8 cellular contexts compared by ENCODE assay signal in the genomic region with DNA sequence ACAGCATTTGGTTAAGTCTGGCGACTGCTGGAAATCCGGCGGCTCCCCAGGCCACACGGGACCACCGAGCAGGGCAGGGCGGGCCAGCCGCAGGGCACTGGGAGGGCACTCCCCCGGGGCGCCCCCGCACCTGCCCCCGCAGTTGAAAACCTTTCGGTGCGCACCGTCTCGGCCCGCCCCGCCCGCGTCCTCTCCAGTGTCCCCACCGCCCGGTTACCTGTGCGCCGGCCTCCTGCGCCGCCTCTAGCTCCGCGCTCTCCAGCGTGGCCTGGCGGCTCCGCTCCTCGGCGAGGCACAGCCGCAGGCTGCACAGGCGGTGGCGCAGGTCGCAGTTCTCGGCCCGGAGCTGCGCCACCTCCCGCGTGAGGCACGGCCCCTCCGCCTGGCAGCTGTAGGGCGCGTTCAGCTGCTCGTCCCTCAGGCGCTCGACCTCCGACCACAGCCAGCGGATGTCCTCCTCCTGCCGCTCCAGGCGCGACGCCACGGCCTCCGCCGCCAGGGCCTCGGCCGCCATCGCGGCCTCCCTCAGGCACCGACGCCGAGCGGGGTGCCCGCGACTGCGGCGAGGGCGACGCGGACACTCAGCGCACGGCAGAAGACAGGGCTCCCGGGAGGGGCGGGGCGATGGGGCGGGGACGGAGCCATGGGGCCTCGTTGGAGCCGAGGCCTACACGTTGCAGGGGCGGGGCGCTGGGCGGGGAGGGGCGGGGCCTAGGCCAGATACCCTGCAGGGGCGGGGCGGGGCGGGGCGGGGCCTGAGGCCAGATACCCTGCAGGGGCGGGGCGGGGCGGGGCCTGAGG. TPM values are rescaled to one million over a fixed set of nuclear protein-coding genes. Genes with fewer than 3 reads are reported as not detected.
DNase-seq lines count a peak whose midpoint lies in the region; ATAC-seq and TF ChIP-seq lines count a peak whose summit lies in the region.

Gene TARS3, minus strand, starts transcription at position 600 of the 801 bp plus-strand sequence. Its CDS starts 86 bp downstream, at position 514.

- peaks cover 12% of the 10 kb centered on the region for H3K4me1 ChIP-seq in CD4-positive, CD25-positive, alpha-beta regulatory T cell (ENCODE audit: control insufficient read depth, insufficient read depth, low read length, poor library complexity, severe bottlenecking)
- H3K4me1 ChIP-seq in lung (ENCODE audit: control insufficient read depth in 2 of 2, insufficient read depth in 2 of 2, low read length in 2 of 2), result no peaks in the 10 kb centered on the region

- H3K27me3 Mint-ChIP-seq in CD4-positive, CD25-positive, alpha-beta regulatory T cell, result no peaks in the 10 kb centered on the region
- no peaks in the 10 kb centered on the region for H3K27me3 Mint-ChIP-seq in activated CD4-positive, alpha-beta memory T cell treated with anti-CD3 and anti-CD28 coated beads for 36 hours

- intact Hi-C loops in activated CD4-positive, alpha-beta memory T cell treated with anti-CD3 and anti-CD28 coated beads for 36 hours (cut with micrococcal nuclease), result loop anchor here (1.0 to 5.0 kb wide), 3 partner anchors 48 to 430 kb away; partner anchors contain the start of gene TM2D3

- H3K36me3 ChIP-seq in CD4-positive, CD25-positive, alpha-beta regulatory T cell (ENCODE audit: control insufficient read depth, insufficient read depth, low read length), result peaks cover 28% of the 10 kb centered on the region
- H3K36me3 ChIP-seq in lung (ENCODE audit: control insufficient read depth in 2 of 2, insufficient read depth in 2 of 2, low read length in 2 of 2), result peaks cover 11 to 12% of the 10 kb centered on the region in 2 donors

- peak within 1 kb of the TSS; percentile 87 to 93 (median 92) for H3K4me3 Mint-ChIP-seq in CD4-positive, CD25-positive, alpha-beta regulatory T cell
- H3K4me3 Mint-ChIP-seq in activated CD4-positive, alpha-beta memory T cell treated with anti-CD3 and anti-CD28 coated beads for 36 hours, result peak within 1 kb of the TSS; percentile 87

- H3K36me3 Mint-ChIP-seq in CD4-positive, CD25-positive, alpha-beta regulatory T cell, result peaks cover 21% of the 10 kb centered on the region
- peaks cover 26% of the 10 kb centered on the region for H3K36me3 Mint-ChIP-seq in activated CD4-positive, alpha-beta memory T cell treated with anti-CD3 and anti-CD28 coated beads for 36 hours

- CTCF ChIA-PET in activated CD4-positive, alpha-beta memory T cell treated with anti-CD3 and anti-CD28 coated beads for 36 hours (lab: Charles Lee), result interaction anchor here (1.4 kb wide), 1 partner anchor 69 kb away, joined by 4 read pairs; no protein-coding TSS in a partner anchor

- H3K4me3 ChIP-seq in CD4-positive, CD25-positive, alpha-beta regulatory T cell (ENCODE audit: low read depth, low read length), result peak within 1 kb of the TSS; percentile 93
- peak within 1 kb of the TSS; percentile 77 for H3K4me3 ChIP-seq in lung

- H3K4me1 Mint-ChIP-seq in CD4-positive, CD25-positive, alpha-beta regulatory T cell, result peaks cover 12 to 32% (median 19%) of the 10 kb centered on the region in 4 donors
- H3K4me1 Mint-ChIP-seq in activated CD4-positive, alpha-beta memory T cell treated with anti-CD3 and anti-CD28 coated beads for 36 hours (ENCODE audit: low read depth), result peaks cover 14% of the 10 kb centered on the region

- peak within 1 kb of the TSS; percentile 85 for H3K27ac ChIP-seq in CD4-positive, CD25-positive, alpha-beta regulatory T cell (ENCODE audit: insufficient read depth, low read length, poor library complexity, severe bottlenecking)
- H3K27ac ChIP-seq in lung (ENCODE audit: low read depth in 1 of 2, low read length in 1 of 2), result peak within 1 kb of the TSS; percentile 95 to 97

- peak within 1 kb of the TSS; percentile 73 to 95 (median 88) for H3K27ac Mint-ChIP-seq in CD4-positive, CD25-positive, alpha-beta regulatory T cell
- H3K27ac Mint-ChIP-seq in activated CD4-positive, alpha-beta memory T cell treated with anti-CD3 and anti-CD28 coated beads for 36 hours, result peak within 1 kb of the TSS; percentile 85

- H3K9me3 Mint-ChIP-seq in CD4-positive, CD25-positive, alpha-beta regulatory T cell, result no peaks in the 10 kb centered on the region
- peaks cover 5% of the 10 kb centered on the region for H3K9me3 Mint-ChIP-seq in activated CD4-positive, alpha-beta memory T cell treated with anti-CD3 and anti-CD28 coated beads for 36 hours

- TF ChIP-seq CTCF in lung (IDR thresholded peaks at IDR 0.05; ENCODE audit: control extremely low read depth, extremely low read depth), result no peak

- H3K9me3 ChIP-seq in CD4-positive, CD25-positive, alpha-beta regulatory T cell (ENCODE audit: control insufficient read depth in 2 of 2, low read length in 2 of 2), result no peaks in the 10 kb centered on the region
- peaks cover 0 to 2% of the 10 kb centered on the region in 2 donors for H3K9me3 ChIP-seq in lung (ENCODE audit: control insufficient read depth in 2 of 2, insufficient read depth in 1 of 2, low read length in 1 of 2)

- POLR2A ChIA-PET in activated CD4-positive, alpha-beta memory T cell treated with anti-CD3 and anti-CD28 coated beads for 36 hours (lab: Charles Lee), result interaction anchor here (0.8 to 1.9 kb wide), 3 partner anchors 11 to 429 kb away, joined by 3 to 8 read pairs (median 5); partner anchors contain the start of gene SNRPA1

- peak; percentile 87 to 91 for ATAC-seq in CD4-positive, CD25-positive, alpha-beta regulatory T cell (ENCODE audit: low read depth in 2 of 2)
- ATAC-seq in GM19351 (IDR thresholded peaks at IDR 0.05; ENCODE audit: unreplicated experiment) (peak; percentile 80), HG03520 (IDR thresholded peaks at IDR 0.05; ENCODE audit: unreplicated experiment) (peak; percentile 81), lung (ENCODE audit: insufficient read depth, low FRiP score) (peak; percentile 96)

- peak; percentile 90 to 95 (median 93) for DNase-seq in CD4-positive, CD25-positive, alpha-beta regulatory T cell
- peak; percentile 97 for DNase-seq in NCI-H82 (lab: John Stamatoyannopoulos, UW)
- DNase-seq in activated CD4-positive, alpha-beta memory T cell treated with anti-CD3 and anti-CD28 coated beads for 36 hours, result peak; percentile 97
- DNase-seq in ecto neural progenitor cell (ENCODE audit: low spot score), result peak; percentile 97
- DNase-seq in lung (ENCODE audit: low spot score), result peak; percentile 96
- DNase-seq in stimulated activated CD4-positive, alpha-beta T cell treated with anti-CD3 and anti-CD28 coated beads, TNF-alpha, amount 100 ng/mL, for 4 hours (ENCODE audit: low read depth in 3 of 3), result peak; percentile 93 to 97 (median 94)

- WGBS in lung, 2 donors, result 0 to 1% methylated on average over 59 to 93 of the region's 93 CpGs

- no peaks in the 10 kb centered on the region for H3K27me3 ChIP-seq in CD4-positive, CD25-positive, alpha-beta regulatory T cell (ENCODE audit: control insufficient read depth, insufficient read depth, low read length)
- no peaks in the 10 kb centered on the region for H3K27me3 ChIP-seq in lung (ENCODE audit: control insufficient read depth, insufficient read depth)

RNA-seq across cellular contexts. Expression of gene TARS3, which starts in this region (rescaled TPM):
- total RNA-seq in CD4-positive, CD25-positive, alpha-beta regulatory T cell, result 15.9 TPM
- polyA plus RNA-seq in CD4-positive, CD25-positive, alpha-beta regulatory T cell, result 10 to 100 TPM in 1 of 4 donors, 1 to 10 TPM in 3; 6.5 to 10.1 (median 8.1) TPM
- 10 to 100 TPM; 10.8 to 11.7 TPM for total RNA-seq in activated CD4-positive, alpha-beta memory T cell treated with anti-CD3 and anti-CD28 coated beads for 36 hours
- 10 to 100 TPM in 1 of 2 donors, 1 to 10 TPM in 1; 8.6 to 29.0 TPM for total RNA-seq in lung
- polyA plus RNA-seq in lung, result 1 to 10 TPM; 3.4 to 3.5 TPM

Comparison
In these comparisons a context has a peak if more than half of its experiments do, and no peak if none do; other contexts are left out.
1. Peak in every context shown above with its lines: DNase-seq, ATAC-seq, H3K4me3 ChIP-seq and H3K27ac ChIP-seq.